In the genomic region with DNA sequence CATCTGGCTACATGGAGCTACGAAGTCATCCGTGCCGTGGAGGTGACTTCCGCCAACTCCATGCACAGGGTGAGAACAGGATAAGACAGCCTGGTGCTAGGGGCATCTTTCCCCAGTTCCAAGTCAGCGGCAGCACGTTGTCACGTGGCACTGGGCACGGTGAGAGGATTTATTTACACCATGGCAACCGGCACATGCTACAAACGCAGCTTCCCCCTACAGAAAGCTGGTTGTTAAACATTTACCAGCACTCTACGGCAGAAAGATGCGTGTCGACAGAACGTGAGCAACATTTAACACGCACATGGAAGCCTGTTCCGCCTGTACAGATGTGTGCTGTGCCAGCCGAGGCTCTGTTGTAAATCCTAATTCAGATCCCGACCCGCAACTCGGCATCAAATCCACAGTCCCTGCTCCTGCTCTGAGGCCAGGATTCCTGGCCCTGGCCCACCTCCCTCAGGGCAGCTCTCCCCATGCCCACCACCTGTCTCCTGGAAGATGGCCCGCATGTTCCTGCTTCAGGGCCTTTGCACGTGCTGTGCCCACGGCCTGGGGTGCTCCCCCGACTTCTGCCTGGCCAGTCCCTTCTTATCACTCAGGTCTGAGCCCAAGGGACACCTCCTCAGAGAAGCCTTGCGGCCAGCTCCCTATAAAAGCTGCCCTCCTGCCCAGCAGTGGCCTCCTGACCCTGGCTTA, we compare ENCODE assay signal across 25 cellular contexts.
DNase-seq lines count a peak whose midpoint lies in the region; ATAC-seq and TF ChIP-seq lines count a peak whose summit lies in the region.
"Had no signal": no experiment of that assay in that cellular context is flagged by ENCODE, and none has a peak within 500 bp of the region (broad histone marks: within the 10 kb centered on the region; RNA-seq: fewer than 3 reads in every experiment).

No MANE protein-coding gene starts in this region.

- H3K4me1 ChIP-seq in cardiac muscle cell (ENCODE audit: low read depth) (peaks cover 11% of the 10 kb centered on the region), body of pancreas (peaks cover 33% of the 10 kb centered on the region), muscle layer of colon (ENCODE audit: insufficient read depth, low read length) (peaks cover 72% of the 10 kb centered on the region), transverse colon (peaks cover 30 to 68% (median 52%) of the 10 kb centered on the region in 4 donors)
- H3K4me1 ChIP-seq: HAP-1 had no signal

- H3K9me3 ChIP-seq in cardiac muscle cell (ENCODE audit: low read depth) (no peaks in the 10 kb centered on the region), body of pancreas (no peaks in the 10 kb centered on the region), muscle layer of colon (ENCODE audit: low read length) (no peaks in the 10 kb centered on the region), transverse colon (no peaks in the 10 kb centered on the region)
- H3K9me3 ChIP-seq: A549, HAP-1, lower lobe of right lung had no signal

- peak in 1 of 3 donors; percentile 18 for TF ChIP-seq POLR2A in body of pancreas (IDR thresholded peaks at IDR 0.05)
- TF ChIP-seq POLR2A in transverse colon (IDR thresholded peaks at IDR 0.05) = no peak

- intact Hi-C loops in left ventricle myocardium superior (cut with micrococcal nuclease) (no loop called here), body of pancreas (cut with DNase I) (no loop called here), transverse colon (cut with DNase I; ENCODE audit: low total_unique reads) (no loop called here)

- ATAC-seq in left ventricle myocardium superior (no peak), body of pancreas (peak; percentile 33), HG03520 (IDR thresholded peaks at IDR 0.05; ENCODE audit: unreplicated experiment) (no peak)
- ATAC-seq: A549; effector memory CD8-positive, alpha-beta T cell; esophagus mucosa; lower lobe of right lung; T-cell had no signal

- WGBS in body of pancreas, 2 donors = 74 to 87% methylated on average over 20 to 25 of the region's 25 CpGs
- 63 to 90% methylated on average over 4 to 24 of the region's 25 CpGs for WGBS in transverse colon (ENCODE audit: low coverage in 1 of 2), 2 donors

- DNase-seq in cardiac muscle cell (ENCODE audit: low read depth in 1 of 2, low spot score in 1 of 2) (no peak), left ventricle myocardium superior (no peak), body of pancreas (peak in 3 of 4 donors; percentile 45 to 70 (median 56)), transverse colon (peak; percentile 45), NCI-H82 treated with DMSO at 0.1 percent for 48 hours (lab: John Stamatoyannopoulos, UW; ENCODE audit: unreplicated experiment) (no peak), NCI-H226 (no peak)
- DNase-seq: activated naive CD4-positive, alpha-beta T cell; activated T-cell treated with anti-CD3 and anti-CD28 coated beads, Interleukin-2, amount 50 U/mL, for 48 hours; effector memory CD8-positive, alpha-beta T cell; foreskin melanocyte; hippocampal formation; immature natural killer cell; lower lobe of right lung; NCI-H1092 treated with DMSO at 0.1 percent for 48 hours; NCI-H1930; stimulated activated CD4-positive, alpha-beta T cell treated with anti-CD3 and anti-CD28 coated beads, Interleukin-1b, Interleukin-23, amount 100 ng/mL, for 48 hours; substantia nigra; T-cell had no signal

- H3K4me3 ChIP-seq in cardiac muscle cell (no peak overlapping the region), body of pancreas (no peak overlapping the region), muscle layer of colon (ENCODE audit: low read depth in 1 of 2, low read length in 2 of 2) (no peak overlapping the region), transverse colon (no peak overlapping the region)
- H3K4me3 ChIP-seq: A549, coronary artery, HAP-1, lower lobe of right lung, neural progenitor cell had no signal

- peak overlapping the region; percentile 89 for H3K27ac ChIP-seq in cardiac muscle cell
- peak overlapping the region in 2 of 4 donors; percentile 17 to 56 for H3K27ac ChIP-seq in body of pancreas
- peak overlapping the region; percentile 19 for H3K27ac ChIP-seq in muscle layer of colon (ENCODE audit: low read depth, low read length)
- peak overlapping the region; percentile 45 to 82 (median 69) for H3K27ac ChIP-seq in transverse colon
- H3K27ac ChIP-seq: lower lobe of right lung, neural progenitor cell had no signal

- in situ Hi-C loops in transverse colon (cut with MboI; ENCODE audit: low pct_ligation_motif_present in 1 of 4, low pct_unique_long_range_greater_than_20kb in 1 of 4, low sequenced_read_pairs in 3 of 4) = loop anchor here in 1 of 4 donors (25.0 kb wide), 1 partner anchor 353 kb away; no protein-coding TSS in a partner anchor

- TF ChIP-seq EP300 in transverse colon (IDR thresholded peaks at IDR 0.05; ENCODE audit: low read depth) = peak; percentile 63

- no peak overlapping the region for H3K9ac ChIP-seq in muscle layer of colon (ENCODE audit: low read length)
- H3K9ac ChIP-seq: neural progenitor cell had no signal

- H3K36me3 ChIP-seq in cardiac muscle cell = no peaks in the 10 kb centered on the region
- H3K36me3 ChIP-seq in body of pancreas (replicated peaks in 1 of 2; ENCODE audit: insufficient read depth in 1 of 2, low read depth in 2 of 2) = no peaks in the 10 kb centered on the region
- H3K36me3 ChIP-seq in muscle layer of colon (ENCODE audit: insufficient read depth, low read length) = peaks cover 11% of the 10 kb centered on the region
- H3K36me3 ChIP-seq in transverse colon = no peaks in the 10 kb centered on the region
- H3K36me3 ChIP-seq: neural progenitor cell had no signal

- TF ChIP-seq CTCF in cardiac muscle cell (IDR thresholded peaks at IDR 0.05; ENCODE audit: low read depth, low read length) (no peak), body of pancreas (IDR thresholded peaks at IDR 0.05) (no peak), transverse colon (IDR thresholded peaks at IDR 0.05) (no peak)

- H3K27me3 ChIP-seq in cardiac muscle cell (no peaks in the 10 kb centered on the region), body of pancreas (no peaks in the 10 kb centered on the region), muscle layer of colon (ENCODE audit: control insufficient read depth in 1 of 2, insufficient read depth in 2 of 2, low read length in 2 of 2) (no peaks in the 10 kb centered on the region), transverse colon (no peaks in the 10 kb centered on the region)
- H3K27me3 ChIP-seq: neural progenitor cell had no signal

Comparison
In these comparisons a context has a peak if more than half of its experiments do, and no peak if none do; other contexts are left out.
1. DNase-seq: peak in body of pancreas (3 of 4) and transverse colon (single experiment); none in cardiac muscle cell (0 of 2), left ventricle myocardium superior (single experiment), NCI-H82 treated with DMSO at 0.1 percent for 48 hours (single experiment) and NCI-H226 (single experiment).